1 cellular context compared by ENCODE assay signal in genomic region chr4:138259801-138260200, GRCh38.
TF ChIP-seq lines count a peak whose summit lies in the region.

No MANE protein-coding gene starts in this region.

TF ChIP-seq in K562, 482 proteins besides CTCF, POLR2A, EP300 and RAD21 (continued from another document and continues in another):
- TF ChIP-seq ZBTB5 (IDR thresholded peaks at IDR 0.05): no peak
- TF ChIP-seq NFXL1 (CRISPR knock-in tag; IDR thresholded peaks at IDR 0.05): no peak
- TF ChIP-seq GTF2E2 (tag; IDR thresholded peaks at IDR 0.05): no peak
- no peak for TF ChIP-seq HMGN3 (IDR thresholded peaks at IDR 0.05; ENCODE audit: borderline replicate concordance, extremely low read depth, insufficient read length, low read depth, low read length)
- no peak for TF ChIP-seq ZNF639 (CRISPR knock-in tag; conservative IDR thresholded peaks at IDR 0.05 in 1 of 2, IDR thresholded peaks at IDR 0.05 in 1 of 2)
- TF ChIP-seq SFPQ (IDR thresholded peaks at IDR 0.05; ENCODE audit: low read depth, low read length): no peak
- TF ChIP-seq RBM34 (IDR thresholded peaks at IDR 0.05; ENCODE audit: borderline replicate concordance, insufficient read depth, low read length): no peak
- TF ChIP-seq EP400 (IDR thresholded peaks at IDR 0.05): peak; percentile 18; the same call in 1 of the 2 replicates
- no peak for TF ChIP-seq ZNF354B (CRISPR knock-in tag; IDR thresholded peaks at IDR 0.05)
- TF ChIP-seq PBX2 (CRISPR knock-in tag; IDR thresholded peaks at IDR 0.05; ENCODE audit: low read depth): no peak
- TF ChIP-seq PBX2 (tag; conservative IDR thresholded peaks at IDR 0.05; ENCODE audit: low read depth): peak; percentile 52; the same call in 1 of the 2 replicates
- no peak for TF ChIP-seq CUX1 (CRISPR knock-in tag; IDR thresholded peaks at IDR 0.05)
- peak; percentile 78 for TF ChIP-seq MEIS2 (IDR thresholded peaks at IDR 0.05; ENCODE audit: partially characterized antibody)
- 0 out of 2 replicates have a peak, but pooled peaks have one; percentile 27 for TF ChIP-seq MGA (IDR thresholded peaks at IDR 0.05)
- TF ChIP-seq ZNF512 (tag; IDR thresholded peaks at IDR 0.05): no peak
- 0 out of 2 replicates have a peak, but pooled peaks have one; percentile 20 for TF ChIP-seq ELF1 (tag; IDR thresholded peaks at IDR 0.05)
- peak; percentile 85 for TF ChIP-seq PKNOX1 (IDR thresholded peaks at IDR 0.05)
- no peak for TF ChIP-seq U2AF1 (optimal IDR thresholded peaks at IDR 0.05; ENCODE audit: low read depth, low read length)
- TF ChIP-seq MYC (IDR thresholded peaks at IDR 0.05; ENCODE audit: low read depth, low read length): peak; percentile 63
- TF ChIP-seq MYC (CRISPR knock-in tag; IDR thresholded peaks at IDR 0.05; ENCODE audit: borderline replicate concordance, low read depth): no peak
- TF ChIP-seq MAFG (tag; conservative IDR thresholded peaks at IDR 0.05): peak; percentile 80
